26 cellular contexts compared by ENCODE assay signal in genomic region chr7:135920478-135920877, GRCh38. TPM values are rescaled to one million over a fixed set of nuclear protein-coding genes. Genes with fewer than 3 reads are reported as not detected.
DNase-seq lines count a peak whose midpoint lies in the region; ATAC-seq, FAIRE-seq and TF ChIP-seq lines count a peak whose summit lies in the region.
"Had no signal": no experiment of that assay in that cellular context is flagged by ENCODE, and none has a peak within 500 bp of the region (broad histone marks: within the 10 kb centered on the region; RNA-seq: fewer than 3 reads in every experiment).

No MANE protein-coding gene starts in this region.

- TF ChIP-seq RAD21 in K562 (CRISPR knock-in tag; conservative IDR thresholded peaks at IDR 0.05 in 1 of 2, IDR thresholded peaks at IDR 0.05 in 1 of 2): no peak

- intact Hi-C loops in K562 (cut with micrococcal nuclease) (loop anchor here (10.0 kb wide), 1 partner anchor 54 kb away; the partner anchor contains the start of gene MTPN), right lobe of liver (cut with DNase I) (no loop called here)

- H2AFZ ChIP-seq in K562 (ENCODE audit: low read depth, low read length): no peak overlapping the region

- CTCF ChIA-PET in K562 (lab: Yijun Ruan, JAX; ENCODE audit: low intra/inter-chr PET ratio): no interaction called here

- H3K9me1 ChIP-seq in K562 (ENCODE audit: control insufficient read depth, insufficient read depth, low read length): no peaks in the 10 kb centered on the region

- H3K36me3 ChIP-seq in K562 (ENCODE audit: control insufficient read depth, insufficient read depth, low read length): no peaks in the 10 kb centered on the region; the same call in 2 of the 3 replicates
- H3K36me3 ChIP-seq in right lobe of liver: no peaks in the 10 kb centered on the region
- no peaks in the 10 kb centered on the region for H3K36me3 ChIP-seq in upper lobe of left lung
- H3K36me3 ChIP-seq: gastroesophageal sphincter, lower lobe of right lung, tibial nerve had no signal

- in situ Hi-C loops in K562 (cut with MboI): no loop called here

- no peak for DNase-seq in K562 (ENCODE audit: extremely low read depth in 1 of 4, low spot score in 3 of 4)
- no peak for DNase-seq in T-helper 2 cell
- no peak for DNase-seq in right lobe of liver
- no peak for DNase-seq in upper lobe of left lung
- DNase-seq: activated CD4-positive, alpha-beta T cell treated with anti-CD3 and anti-CD28 coated beads for 48 hours; anterior cingulate cortex; CD8-positive, alpha-beta T cell; lower lobe of right lung; naive thymus-derived CD8-positive, alpha-beta T cell; NCI-H146; NCI-H748 treated with DMSO at 0.1 percent for 48 hours; nucleus accumbens; SIG-M5; stimulated activated CD4-positive, alpha-beta T cell treated with anti-CD3 and anti-CD28 coated beads, Interleukin-2, amount 100 ng/mL, for 48 hours; T-helper 9 cell had no signal

- no peaks in the 10 kb centered on the region for H4K20me1 ChIP-seq in K562 (replicated peaks; ENCODE audit: control insufficient read depth, insufficient read depth, low read length)

- BruUV-seq in K562 (replicated peaks; lab: Mats Ljungman, UMichigan): no TSS peak

- POLR2A ChIA-PET in K562 (lab: Yijun Ruan, JAX): interaction anchor here (1.1 to 2.4 kb wide), 3 partner anchors 9 to 12 kb away, joined by 3 to 7 read pairs (median 4); no protein-coding TSS in a partner anchor

- 76% methylated on average over 7 of the region's 7 CpGs for WGBS in K562 (ENCODE audit: insufficient coverage, low coverage, missing lambda C conversion rate)
- 82% methylated on average over 3 of the region's 7 CpGs for WGBS in right lobe of liver (ENCODE audit: insufficient coverage, low coverage, low lambda C conversion rate, missing lambda C conversion rate)
- WGBS in upper lobe of left lung, 2 donors: 63 to 77% methylated on average over 6 to 7 of the region's 7 CpGs

- H3K79me2 ChIP-seq in K562 (ENCODE audit: control insufficient read depth, insufficient read depth, low read length): no peaks in the 10 kb centered on the region

- FAIRE-seq in K562 (lab: Jason Lieb, UNC): no peak
- FAIRE-seq: bronchial epithelial cell, H54, RCC 7860 had no signal

- no peak overlapping the region for H3K4me2 ChIP-seq in K562 (ENCODE audit: insufficient read depth, low read length)

- TF ChIP-seq POLR2A in K562 (conservative IDR thresholded peaks at IDR 0.05) (no peak), right lobe of liver (IDR thresholded peaks at IDR 0.05) (no peak), upper lobe of left lung (IDR thresholded peaks at IDR 0.05) (no peak)

- TF ChIP-seq CTCF in K562 (IDR thresholded peaks at IDR 0.05 in 2 of 3, conservative IDR thresholded peaks at IDR 0.05 in 1 of 3; ENCODE audit: insufficient read depth in 2 of 3, low read depth in 1 of 3, low read length in 3 of 3): no peak
- no peak for TF ChIP-seq CTCF in right lobe of liver (IDR thresholded peaks at IDR 0.05)
- no peak for TF ChIP-seq CTCF in upper lobe of left lung (IDR thresholded peaks at IDR 0.05)

- H3K9me3 ChIP-seq in K562 (replicated peaks; ENCODE audit: control insufficient read depth, insufficient read depth, low read depth, low read length): 0 out of 2 replicates have a peak, but pooled peaks cover 4% of the 10 kb centered on the region
- H3K9me3 ChIP-seq in right lobe of liver: no peaks in the 10 kb centered on the region
- H3K9me3 ChIP-seq in upper lobe of left lung: no peaks in the 10 kb centered on the region
- H3K9me3 ChIP-seq: gastroesophageal sphincter, lower lobe of right lung, tibial nerve had no signal

- H3K4me3 ChIP-seq in K562: no peak overlapping the region
- H3K4me3 ChIP-seq in right lobe of liver: no peak overlapping the region
- H3K4me3 ChIP-seq in upper lobe of left lung: no peak overlapping the region
- H3K4me3 ChIP-seq: gastroesophageal sphincter, lower lobe of right lung, tibial nerve had no signal

- no peak overlapping the region for H3K9ac ChIP-seq in K562 (ENCODE audit: insufficient read depth in 1 of 2, low read depth in 2 of 2, low read length in 2 of 2)

- TF ChIP-seq EP300 in K562 (IDR thresholded peaks at IDR 0.05; ENCODE audit: low read length): no peak
- TF ChIP-seq EP300 in upper lobe of left lung (IDR thresholded peaks at IDR 0.05): no peak

- H3K27ac ChIP-seq in K562 (ENCODE audit: extremely low read depth, low read depth, low read length): no peak overlapping the region
- no peak overlapping the region for H3K27ac ChIP-seq in right lobe of liver
- no peak overlapping the region for H3K27ac ChIP-seq in upper lobe of left lung
- H3K27ac ChIP-seq: gastroesophageal sphincter, lower lobe of right lung, tibial nerve had no signal

- H3K27me3 ChIP-seq in K562 (ENCODE audit: control insufficient read depth in 2 of 2, insufficient read depth in 2 of 2, low read length in 2 of 2) (no peaks in the 10 kb centered on the region), right lobe of liver (no peaks in the 10 kb centered on the region), upper lobe of left lung (no peaks in the 10 kb centered on the region)
- H3K27me3 ChIP-seq: gastroesophageal sphincter, tibial nerve had no signal

- ATAC-seq in GM18858 (IDR thresholded peaks at IDR 0.05; ENCODE audit: unreplicated experiment): peak; percentile 46
- ATAC-seq in GM21367 (IDR thresholded peaks at IDR 0.05; ENCODE audit: unreplicated experiment): peak; percentile 52
- peak; percentile 50 for ATAC-seq in HG02852 (IDR thresholded peaks at IDR 0.05; ENCODE audit: unreplicated experiment)
- ATAC-seq in K562: no peak
- ATAC-seq in right lobe of liver: no peak
- no peak for ATAC-seq in upper lobe of left lung (ENCODE audit: low FRiP score in 2 of 2)
- no peak for ATAC-seq in HG03378 (IDR thresholded peaks at IDR 0.05; ENCODE audit: unreplicated experiment)
- ATAC-seq: activated naive CD4-positive, alpha-beta T cell treated with anti-CD3 and anti-CD28 coated beads, Interleukin-2, amount 50 U/mL, for 72 hours; CD8-positive, alpha-beta T cell; gastroesophageal sphincter; lower lobe of right lung; naive thymus-derived CD8-positive, alpha-beta T cell; sciatic nerve had no signal

- H3K4me1 ChIP-seq in K562 (replicated peaks in 1 of 2; ENCODE audit: control insufficient read depth in 2 of 2, insufficient read depth in 2 of 2, low read length in 2 of 2): peaks cover 8 to 21% of the 10 kb centered on the region in 2 experiments; a peak in 4 of 5 replicates
- H3K4me1 ChIP-seq in right lobe of liver: no peaks in the 10 kb centered on the region
- peaks cover 0 to 7% (median 0%) of the 10 kb centered on the region in 4 donors for H3K4me1 ChIP-seq in upper lobe of left lung
- H3K4me1 ChIP-seq: gastroesophageal sphincter, lower lobe of right lung, tibial nerve had no signal

TF ChIP-seq in K562, 482 proteins besides CTCF, POLR2A, EP300 and RAD21:
- TF ChIP-seq ZNF174 (CRISPR knock-in tag; IDR thresholded peaks at IDR 0.05): no peak
- 0 out of 2 replicates have a peak, but pooled peaks have one; percentile 14 for TF ChIP-seq SPI1 (IDR thresholded peaks at IDR 0.05; ENCODE audit: borderline replicate concordance, low read depth, low read length)
- TF ChIP-seq HDAC6 (IDR thresholded peaks at IDR 0.05; ENCODE audit: low read depth, low read length): no peak
- peak; percentile 18; the same call in 1 of the 2 replicates for TF ChIP-seq USF1 (CRISPR knock-in tag; IDR thresholded peaks at IDR 0.05)
- no peak for TF ChIP-seq RBFOX2 (IDR thresholded peaks at IDR 0.05; ENCODE audit: low read depth, low read length)
- TF ChIP-seq CEBPB (tag; IDR thresholded peaks at IDR 0.05): no peak
- TF ChIP-seq KLF16 (IDR thresholded peaks at IDR 0.05): no peak
- TF ChIP-seq ZNF384 (IDR thresholded peaks at IDR 0.05; ENCODE audit: low read depth, low read length): no peak
- no peak for TF ChIP-seq ERF (CRISPR knock-in tag; IDR thresholded peaks at IDR 0.05)
- TF ChIP-seq ZNF121 (CRISPR knock-in tag; conservative IDR thresholded peaks at IDR 0.05): no peak
- no peak for TF ChIP-seq KLF10 (CRISPR knock-in tag; IDR thresholded peaks at IDR 0.05)
- TF ChIP-seq TRIM24 (IDR thresholded peaks at IDR 0.05): no peak
- no peak for TF ChIP-seq SRSF7 (optimal IDR thresholded peaks at IDR 0.05; ENCODE audit: low read depth, low read length)
- no peak; the same call in 1 of the 2 replicates for TF ChIP-seq CEBPG (CRISPR knock-in tag; IDR thresholded peaks at IDR 0.05)
- no peak for TF ChIP-seq CEBPG (tag; conservative IDR thresholded peaks at IDR 0.05 in 1 of 2, IDR thresholded peaks at IDR 0.05 in 1 of 2)
- TF ChIP-seq MEF2D (tag; conservative IDR thresholded peaks at IDR 0.05; ENCODE audit: low read depth): no peak

RNA-seq across cellular contexts. Expression of gene MTPN, which starts 56.7 kb away (rescaled TPM):
- 24.4 and 41.1 TPM in 2 replicates for total RNA-seq in K562 (2011; cell fraction: chromatin; rRNA removed; ENCODE audit: low replicate concordance)
- total RNA-seq in K562 (2011; cell fraction: nucleolus; rRNA removed): 26.7 and 34.1 TPM in 2 replicates
- total RNA-seq in K562 (2011; cell fraction: nucleoplasm; rRNA removed): 43.8 and 76.6 TPM in 2 replicates
- 94.4 and 128 TPM in 2 replicates for total RNA-seq in K562 (2014; rRNA removed)
- 156 and 189 TPM in 2 replicates for total RNA-seq in K562 (2014; rRNA removed; fragmentation: Illumina TruSeq; extraction: Trizol)
- total RNA-seq in K562 (2015; rRNA removed; fragmentation: Illumina TruSeq; extraction: Trizol): 154 and 159 TPM in 2 replicates
- 236 and 261 TPM in 2 replicates for total RNA-seq in K562 (2021)
- 189 and 191 TPM in 2 replicates for polyA plus RNA-seq in K562 (2011; rRNA removed)
- 69.3 and 142 TPM in 2 replicates for polyA plus RNA-seq in K562 (2011; cell fraction: cytosol; rRNA removed)
- 61.0 and 67.9 TPM in 2 replicates for polyA plus RNA-seq in K562 (2011; cell fraction: nucleus; rRNA removed)
- polyA plus RNA-seq in K562 (2012): 190 and 199 TPM in 2 replicates
- polyA plus RNA-seq in K562 (2014; fragmentation: Illumina TruSeq; extraction: Trizol): 224 and 243 TPM in 2 replicates
- polyA plus RNA-seq in K562 (2014; fragmentation: Nextera tagmentation; extraction: Ambion mirVana): 10 to 100 TPM; 68.5 to 68.6 TPM
- polyA plus RNA-seq in K562 (2014; rRNA removed): 133 and 148 TPM in 2 replicates
- polyA minus RNA-seq in K562 (2011; rRNA and poly(A)+ RNA removed): 247 and 299 TPM in 2 replicates
- 168 and 172 TPM in 2 replicates for polyA minus RNA-seq in K562 (2011; cell fraction: cytosol; rRNA and poly(A)+ RNA removed)
- polyA minus RNA-seq in K562 (2011; cell fraction: nucleus; rRNA and poly(A)+ RNA removed): 70.3 and 88.3 TPM in 2 replicates
- 10 to 100 TPM; 31.6 to 42.3 (median 39.5) TPM for total RNA-seq in right lobe of liver
- 100 to 1,000 TPM in 2 of 6 donors, 10 to 100 TPM in 4; 34.2 to 145 (median 87.3) TPM for total RNA-seq in upper lobe of left lung

Comparison
In these comparisons a context has a peak if more than half of its experiments do, and no peak if none do; other contexts are left out.
1. ATAC-seq: peak in GM18858 (single experiment), GM21367 (single experiment) and HG02852 (single experiment); none in K562 (single experiment), right lobe of liver (0 of 4), upper lobe of left lung (0 of 2) and HG03378 (single experiment).